ENCODE assay signal across 24 cellular contexts in genomic region chr11:551131-551530, GRCh38.
"Had no signal": no experiment of that assay in that cellular context is flagged by ENCODE, and none has a peak within 500 bp of the region (broad histone marks: within the 10 kb centered on the region; RNA-seq: fewer than 3 reads in every experiment).

No MANE protein-coding gene starts in this region.

- DNase-seq: colonic mucosa; cortex of kidney; effector CD8-positive, alpha-beta T cell; effector memory CD8-positive, alpha-beta T cell; endodermal cell; esophagus squamous epithelium; foreskin fibroblast; foreskin melanocyte; gastrocnemius medialis; glutamatergic neuron; head of caudate nucleus; heart right ventricle; hippocampal formation; left cardiac atrium; left lung; left ventricle myocardium superior; lower lobe of right lung; mesenchymal stem cell; mucosa of descending colon had no signal

- H3K27ac ChIP-seq: colonic mucosa, epithelial cell of prostate, esophagus squamous epithelium, gastrocnemius medialis, heart right ventricle, left lung, lower lobe of right lung had no signal

- ATAC-seq: effector memory CD8-positive, alpha-beta T cell; esophagus mucosa; gastrocnemius medialis; heart right ventricle; left cardiac atrium; left lung; left ventricle myocardium superior; lower lobe of right lung; mucosa of descending colon had no signal

- H3K9me3 ChIP-seq: colonic mucosa, esophagus squamous epithelium, gastrocnemius medialis, heart right ventricle, left lung, lower lobe of right lung, mucosa of descending colon had no signal

- FAIRE-seq: endometrium, islet of Langerhans, keratinocyte had no signal

- H3K4me1 ChIP-seq: colonic mucosa had no signal

- H3K36me3 ChIP-seq: colonic mucosa, esophagus squamous epithelium, gastrocnemius medialis, heart right ventricle, left lung, lower lobe of right lung had no signal

- H3K4me3 ChIP-seq: colonic mucosa, esophagus squamous epithelium, gastrocnemius medialis, heart right ventricle, left lung, lower lobe of right lung, mucosa of descending colon had no signal
